Comparison of ENCODE assay signal across 11 cellular contexts in the genomic region with DNA sequence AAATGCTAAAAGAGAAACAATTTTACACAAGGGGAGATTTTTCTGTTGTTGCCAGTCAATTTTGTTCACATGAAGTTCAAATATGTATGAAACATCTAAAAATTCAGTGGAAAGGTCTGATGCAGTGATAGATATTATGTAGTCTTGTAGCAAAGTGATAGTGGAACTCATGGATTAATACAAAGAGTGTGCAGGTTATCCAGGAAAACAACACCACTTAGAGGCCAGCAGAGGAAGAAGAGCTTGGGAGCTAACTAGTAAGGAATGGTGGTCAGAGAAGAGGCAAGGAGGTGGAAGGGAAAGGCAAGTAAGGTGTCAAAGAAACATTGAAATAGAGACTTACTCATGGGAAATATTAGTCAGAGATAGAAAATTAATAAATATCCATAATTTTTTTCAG.
DNase-seq lines count a peak whose midpoint lies in the region; ATAC-seq, FAIRE-seq and TF ChIP-seq lines count a peak whose summit lies in the region.
"Had no signal": no experiment of that assay in that cellular context is flagged by ENCODE, and none has a peak within 500 bp of the region (broad histone marks: within the 10 kb centered on the region; RNA-seq: fewer than 3 reads in every experiment).

No MANE protein-coding gene starts in this region.

- no peak overlapping the region for H3K27ac ChIP-seq in parathyroid adenoma
- H3K27ac ChIP-seq in dorsolateral prefrontal cortex = no peak overlapping the region

- H3K27me3 ChIP-seq in parathyroid adenoma (ENCODE audit: control insufficient read depth, insufficient read depth, low read length) (no peaks in the 10 kb centered on the region), dorsolateral prefrontal cortex (no peaks in the 10 kb centered on the region)

- no peak for TF ChIP-seq POLR2A in H54 (IDR thresholded peaks at IDR 0.05; ENCODE audit: low read depth, low read length)

- H3K4me3 ChIP-seq in fibroblast of mammary gland (ENCODE audit: control insufficient read depth, low read depth, low read length) = no peak overlapping the region
- H3K4me3 ChIP-seq in parathyroid adenoma (ENCODE audit: low read depth, low read length) = no peak overlapping the region
- no peak overlapping the region for H3K4me3 ChIP-seq in dorsolateral prefrontal cortex

- peak overlapping the region; percentile 17 for H2AFZ ChIP-seq in parathyroid adenoma

- ATAC-seq in HG02938 (IDR thresholded peaks at IDR 0.05; ENCODE audit: unreplicated experiment) = no peak
- ATAC-seq: naive thymus-derived CD4-positive, alpha-beta T cell had no signal

- TF ChIP-seq CTCF in fibroblast of mammary gland (conservative IDR thresholded peaks at IDR 0.05; ENCODE audit: control insufficient read depth, insufficient read depth, low read depth, low read length) (peak; percentile 13), parathyroid adenoma (IDR thresholded peaks at IDR 0.05) (no peak), dorsolateral prefrontal cortex (IDR thresholded peaks at IDR 0.05 in 54 of 56, conservative IDR thresholded peaks at IDR 0.05 in 2 of 56; ENCODE audit: low read depth in 1 of 56, partially characterized antibody in 56 of 56) (peak in 4 of 56 donors; percentile 9 to 33 (median 24)), GM13976 (IDR thresholded peaks at IDR 0.05; ENCODE audit: borderline replicate concordance, control extremely low read depth, extremely low read depth, insufficient read depth, missing control alignments) (no peak)

- no peak overlapping the region for H3K4me2 ChIP-seq in parathyroid adenoma (ENCODE audit: low read length)

- no peaks in the 10 kb centered on the region for H3K79me2 ChIP-seq in parathyroid adenoma

- no peaks in the 10 kb centered on the region for H3K9me3 ChIP-seq in parathyroid adenoma (ENCODE audit: control insufficient read depth, low read length)

- H3K36me3 ChIP-seq in parathyroid adenoma (ENCODE audit: control insufficient read depth, insufficient read depth, low read length) = no peaks in the 10 kb centered on the region

- no peaks in the 10 kb centered on the region for H3K4me1 ChIP-seq in parathyroid adenoma

- intact Hi-C loops in dorsolateral prefrontal cortex (cut with DNase I) = loop anchor here in 1 of 2 donors (10.0 kb wide), 1 partner anchor 819 kb away; no protein-coding TSS in a partner anchor

- FAIRE-seq in H54 (lab: Jason Lieb, UNC) = peak; percentile 50

- no peak overlapping the region for H3K9ac ChIP-seq in parathyroid adenoma

- in situ Hi-C loops in GM13976 (cut with MboI; ENCODE audit: low sequenced_read_pairs, unreplicated experiment) = no loop called here

- DNase-seq in H54 (ENCODE audit: insufficient read length, low spot score) (no peak), OCI-M1 (lab: John Stamatoyannopoulos, UW) (peak; percentile 57), fibroblast of mammary gland (ENCODE audit: low read depth) (no peak), dorsolateral prefrontal cortex (no peak), GM13976 (ENCODE audit: low spot score) (no peak)
- DNase-seq: activated gamma-delta T cell treated with Interleukin-2 at 50 U/mL for 16 hours; caudate nucleus; naive thymus-derived CD4-positive, alpha-beta T cell; NCI-H1930 had no signal
